ENCODE assay signal across 24 cellular contexts in genomic region chr9:84722388-84722989, GRCh38. TPM values are rescaled to one million over a fixed set of nuclear protein-coding genes. Genes with fewer than 3 reads are reported as not detected.
DNase-seq lines count a peak whose midpoint lies in the region; ATAC-seq, FAIRE-seq and TF ChIP-seq lines count a peak whose summit lies in the region.
"Had no signal": no experiment of that assay in that cellular context is flagged by ENCODE, and none has a peak within 500 bp of the region (broad histone marks: within the 10 kb centered on the region; RNA-seq: fewer than 3 reads in every experiment).

No MANE protein-coding gene starts in this region.

- no peak overlapping the region for H3K9ac ChIP-seq in colonic mucosa (ENCODE audit: low read depth in 2 of 2, low read length in 2 of 2)
- H3K9ac ChIP-seq: BLaER1 treated with 17β-estradiol and CSF1 and Interleukin-3, amounts not matched to agents 10 nM and 100 nM had no signal

- H3K4me1 ChIP-seq in colonic mucosa (no peaks in the 10 kb centered on the region), pancreas (no peaks in the 10 kb centered on the region)
- H3K4me1 ChIP-seq: A549; BLaER1 treated with 17β-estradiol and CSF1 and Interleukin-3, amounts not matched to agents 10 nM and 100 nM; Caco-2 had no signal

- H3K36me3 ChIP-seq in colonic mucosa (no peaks in the 10 kb centered on the region), pancreas (no peaks in the 10 kb centered on the region)
- H3K36me3 ChIP-seq: BLaER1 treated with 17β-estradiol and CSF1 and Interleukin-3, amounts not matched to agents 10 nM and 100 nM had no signal

- intact Hi-C loops in colonic mucosa (cut with DNase I): no loop called here
- intact Hi-C loops in pancreas (cut with DNase I): no loop called here

- 69 to 83% methylated on average over 5 of the region's 5 CpGs for WGBS in pancreas, 2 donors

- H3K27me3 Mint-ChIP-seq in mesothelial cell of epicardium (ENCODE audit: low read depth): no peaks in the 10 kb centered on the region
- H3K27me3 Mint-ChIP-seq: B cell; CD4-positive, alpha-beta T cell had no signal

- peak overlapping the region; percentile 16; the same call in 1 of the 2 replicates for H3K27ac ChIP-seq in VCaP
- H3K27ac ChIP-seq in colonic mucosa: peak overlapping the region; percentile 13
- H3K27ac ChIP-seq in pancreas: no peak overlapping the region
- H3K27ac ChIP-seq: 22Rv1; A549; BLaER1 treated with 17β-estradiol and CSF1 and Interleukin-3, amounts not matched to agents 10 nM and 100 nM; C4-2B had no signal

- H3K27me3 ChIP-seq in colonic mucosa (no peaks in the 10 kb centered on the region), pancreas (no peaks in the 10 kb centered on the region)

- H3K4me3 ChIP-seq in colonic mucosa (no peak overlapping the region), pancreas (no peak overlapping the region)
- H3K4me3 ChIP-seq: A549; BLaER1 treated with 17β-estradiol and CSF1 and Interleukin-3, amounts not matched to agents 10 nM and 100 nM had no signal

- H3K4me1 Mint-ChIP-seq in mesothelial cell of epicardium: peaks cover 13% of the 10 kb centered on the region
- H3K4me1 Mint-ChIP-seq: B cell had no signal

- ATAC-seq in pancreas (no peak), GM21576 (IDR thresholded peaks at IDR 0.05; ENCODE audit: unreplicated experiment) (no peak)
- ATAC-seq: A549; CD8-positive, alpha-beta T cell had no signal

- no peak for DNase-seq in colonic mucosa
- no peak for DNase-seq in mesothelial cell of epicardium (ENCODE audit: low spot score in 2 of 2, unreplicated experiment in 2 of 2)
- no peak for DNase-seq in pancreas
- DNase-seq in NCI-H524 (lab: John Stamatoyannopoulos, UW): no peak
- no peak for DNase-seq in effector CD4-positive, alpha-beta T cell
- DNase-seq: AML-193; Caco-2; Calu3; CD4-positive, alpha-beta T cell; CD8-positive, alpha-beta T cell; DMS79 treated with DMSO at 0.1 percent for 48 hours; GF-D8 had no signal

- H3K4me3 Mint-ChIP-seq in mesothelial cell of epicardium: no peak overlapping the region
- H3K4me3 Mint-ChIP-seq: B cell; CD4-positive, alpha-beta T cell; CD8-positive, alpha-beta T cell had no signal

- H3K27ac Mint-ChIP-seq in mesothelial cell of epicardium: peak overlapping the region; percentile 63
- H3K27ac Mint-ChIP-seq: B cell; CD4-positive, alpha-beta T cell; CD8-positive, alpha-beta T cell had no signal

- FAIRE-seq in pancreas (lab: Jason Lieb, UNC): peak; percentile 49
- FAIRE-seq: A549, D721Med, G401.6, GM12891, GM19239 had no signal

- TF ChIP-seq CTCF in VCaP (conservative IDR thresholded peaks at IDR 0.05) (no peak), colonic mucosa (IDR thresholded peaks at IDR 0.05) (no peak), mesothelial cell of epicardium (IDR thresholded peaks at IDR 0.05; ENCODE audit: unreplicated experiment) (no peak), pancreas (IDR thresholded peaks at IDR 0.05) (no peak)

- peaks cover 13% of the 10 kb centered on the region for H3K36me3 Mint-ChIP-seq in mesothelial cell of epicardium
- H3K36me3 Mint-ChIP-seq: CD8-positive, alpha-beta T cell had no signal

- H3K9me3 Mint-ChIP-seq in mesothelial cell of epicardium: peaks cover 8% of the 10 kb centered on the region
- H3K9me3 Mint-ChIP-seq: CD4-positive, alpha-beta T cell had no signal

- no peaks in the 10 kb centered on the region for H3K9me3 ChIP-seq in colonic mucosa
- no peaks in the 10 kb centered on the region for H3K9me3 ChIP-seq in pancreas
- H3K9me3 ChIP-seq: A549, Caco-2 had no signal

RNA-seq across cellular contexts. Expression of gene NTRK2, which starts 53.0 kb away (rescaled TPM):
- total RNA-seq in colonic mucosa (1 to 10 TPM in 1 of 2 donors, under 1 TPM in 1; 0.52 to 2.3 TPM), mesothelial cell of epicardium (63.4 to 67.5 TPM (median 65.0 TPM) in 3 replicates), pancreas (10 to 100 TPM in 5 of 6 donors, 1 to 10 TPM in 1; 6.0 to 31.4 (median 19.7) TPM)
- polyA plus RNA-seq in pancreas: 10 to 100 TPM in 1 of 2 donors, 1 to 10 TPM in 1; 6.6 to 11.3 TPM
- total RNA-seq: A172; Caco-2; CD8-positive, alpha-beta T cell had no signal

Comparison
In these comparisons a context has a peak if more than half of its experiments do, and no peak if none do; other contexts are left out.
1. H3K27ac ChIP-seq: peak in VCaP (single experiment) and colonic mucosa (single experiment); none in pancreas (0 of 4).